Comparison of ENCODE assay signal across 10 cellular contexts in genomic region chr15:66766282-66767228, GRCh38.
DNase-seq lines count a peak whose midpoint lies in the region; ATAC-seq and TF ChIP-seq lines count a peak whose summit lies in the region.
"Had no signal": no experiment of that assay in that cellular context is flagged by ENCODE, and none has a peak within 500 bp of the region (broad histone marks: within the 10 kb centered on the region; RNA-seq: fewer than 3 reads in every experiment).

No MANE protein-coding gene starts in this region.

- H3K36me3 ChIP-seq in smooth muscle cell (ENCODE audit: low read depth) = no peaks in the 10 kb centered on the region

- H3K9me3 ChIP-seq in smooth muscle cell (replicated peaks; ENCODE audit: low read depth) = no peaks in the 10 kb centered on the region

- no peak overlapping the region for H3K27ac Mint-ChIP-seq in WTC11
- H3K27ac Mint-ChIP-seq: activated CD4-positive, alpha-beta T cell treated with anti-CD3 and anti-CD28 coated beads, Interleukin-2, amount 10 ng/mL, durations not matched to agents 7 days and 5 days had no signal

- peak overlapping the region; percentile 49 for H3K27ac ChIP-seq in smooth muscle cell (ENCODE audit: low read depth)

- H3K4me3 ChIP-seq in fibroblast of mammary gland (ENCODE audit: control insufficient read depth, low read depth, low read length) (no peak overlapping the region), smooth muscle cell (no peak overlapping the region)

- H3K4me1 ChIP-seq in smooth muscle cell (ENCODE audit: low read depth) = peaks cover 37% of the 10 kb centered on the region

- peak overlapping the region; percentile 45 for H3K4me2 ChIP-seq in smooth muscle cell

- no peak for ATAC-seq in WTC11

- TF ChIP-seq CTCF in fibroblast of mammary gland (conservative IDR thresholded peaks at IDR 0.05; ENCODE audit: control insufficient read depth, insufficient read depth, low read depth, low read length) (no peak), smooth muscle cell (IDR thresholded peaks at IDR 0.05; ENCODE audit: borderline replicate concordance, insufficient read depth, poor library complexity, severe bottlenecking) (no peak), WTC11 (IDR thresholded peaks at IDR 0.05) (no peak)

- H3K27me3 ChIP-seq in smooth muscle cell (ENCODE audit: low read depth) = no peaks in the 10 kb centered on the region

- no peak overlapping the region for H3K4me3 Mint-ChIP-seq in WTC11
- H3K4me3 Mint-ChIP-seq: activated CD4-positive, alpha-beta T cell treated with anti-CD3 and anti-CD28 coated beads, Interleukin-2, amount 10 ng/mL, durations not matched to agents 7 days and 5 days had no signal

- no peak overlapping the region for H3K9ac ChIP-seq in smooth muscle cell (ENCODE audit: low read depth)

- H3F3A ChIP-seq in smooth muscle cell (ENCODE audit: low read depth) = peaks cover 58% of the 10 kb centered on the region

- peaks cover 100% of the 10 kb centered on the region for H4K20me1 ChIP-seq in smooth muscle cell (ENCODE audit: low read depth)

- DNase-seq in EH (ENCODE audit: low read depth) (peak; percentile 84), RPMI7951 (ENCODE audit: low read depth) (peak; percentile 54), fibroblast of mammary gland (ENCODE audit: low read depth) (peak; percentile 68), smooth muscle cell (lab: John Stamatoyannopoulos, UW; ENCODE audit: unreplicated experiment) (no peak), WTC11 (ENCODE audit: low spot score) (no peak), Ammon's horn (ENCODE audit: low spot score) (no peak), KBM-7 (no peak)
- DNase-seq in activated T-cell treated with anti-CD3 and anti-CD28 coated beads, Interleukin-2, amount 50 U/mL, for 1 hour = no peak
- DNase-seq: activated CD4-positive, alpha-beta T cell treated with anti-CD3 and anti-CD28 coated beads, Interleukin-2, amount 10 ng/mL, durations not matched to agents 7 days and 5 days; amniotic stem cell had no signal

- peaks cover 37% of the 10 kb centered on the region for H3K4me1 Mint-ChIP-seq in WTC11

- H2AFZ ChIP-seq in smooth muscle cell (ENCODE audit: low read depth) = no peak overlapping the region

- no peaks in the 10 kb centered on the region for H3K27me3 Mint-ChIP-seq in WTC11 (ENCODE audit: low read depth)

- CTCF ChIA-PET in WTC11 (lab: Charles Lee) = interaction anchor here (3.6 kb wide), 1 partner anchor 60 kb away, joined by 11 read pairs; no protein-coding TSS in a partner anchor

- POLR2A ChIA-PET in WTC11 (lab: Charles Lee) = no interaction called here

- 59% methylated on average over 7 of the region's 7 CpGs for WGBS in smooth muscle cell (ENCODE audit: low lambda C conversion rate)

- in situ Hi-C loops in KBM-7 (cut with MboI; ENCODE audit: low pct_unique_long_range_greater_than_20kb, low sequenced_read_pairs) = no loop called here

- H3K9me3 Mint-ChIP-seq in WTC11 = no peaks in the 10 kb centered on the region
- H3K9me3 Mint-ChIP-seq: activated CD4-positive, alpha-beta T cell treated with anti-CD3 and anti-CD28 coated beads, Interleukin-2, amount 10 ng/mL, durations not matched to agents 7 days and 5 days had no signal

- H3K79me2 ChIP-seq in smooth muscle cell (ENCODE audit: low read depth) = peaks cover 97% of the 10 kb centered on the region

- H3K36me3 Mint-ChIP-seq in WTC11 = no peaks in the 10 kb centered on the region

TF ChIP-seq in WTC11, 78 proteins besides CTCF, POLR2A, EP300 and RAD21:
- TF ChIP-seq RELA (CRISPR knock-in tag; IDR thresholded peaks at IDR 0.05; ENCODE audit: borderline replicate concordance) (no peak), USF1 (CRISPR knock-in tag; IDR thresholded peaks at IDR 0.05) (no peak), ZNF263 (CRISPR knock-in tag; IDR thresholded peaks at IDR 0.05; ENCODE audit: low read depth) (no peak)

Comparison
In these comparisons a context has a peak if more than half of its experiments do, and no peak if none do; other contexts are left out.
1. DNase-seq: peak in EH (single experiment), RPMI7951 (single experiment) and fibroblast of mammary gland (single experiment); none in smooth muscle cell (single experiment), WTC11 (single experiment), Ammon's horn (single experiment), activated T-cell treated with anti-CD3 and anti-CD28 coated beads, Interleukin-2, amount 50 U/mL, for 1 hour (single experiment) and KBM-7 (single experiment).